8 cellular contexts compared by ENCODE assay signal in genomic region chrX:45771114-45771513, GRCh38.
DNase-seq lines count a peak whose midpoint lies in the region; ATAC-seq and TF ChIP-seq lines count a peak whose summit lies in the region.

No MANE protein-coding gene starts in this region.

- POLR2A ChIA-PET in IMR-90 (lab: Charles Lee; ENCODE audit: unreplicated experiment) = interaction anchor here (1.0 to 1.2 kb wide), 3 partner anchors 32 to 74 kb away, joined by 3 to 8 read pairs (median 7); no protein-coding TSS in a partner anchor

- peak; percentile 47 for DNase-seq in AG20443 (ENCODE audit: low spot score)
- DNase-seq in IMR-90 = peak; percentile 96
- DNase-seq in brain microvascular endothelial cell = peak; percentile 87
- DNase-seq in mesothelial cell of epicardium (ENCODE audit: low spot score in 2 of 2, unreplicated experiment in 2 of 2) = no peak
- no peak for DNase-seq in NCI-H187 treated with DMSO at 0.1 percent for 48 hours (lab: John Stamatoyannopoulos, UW)
- no peak for DNase-seq in germinal center (ENCODE audit: low spot score)

- peaks cover 6% of the 10 kb centered on the region; the same call in 1 of the 2 replicates for H3K4me1 ChIP-seq in IMR-90 (ENCODE audit: control insufficient read depth, insufficient read depth, low read length)

- no peak overlapping the region for H4K5ac ChIP-seq in IMR-90 (ENCODE audit: low read depth, low read length)

- no TSS peak for BruUV-seq in IMR-90 (replicated peaks; lab: Mats Ljungman, UMichigan)

- no peak overlapping the region for H2AFZ ChIP-seq in IMR-90 (replicated peaks; ENCODE audit: low read length, poor library complexity)

- H3K79me1 ChIP-seq in IMR-90 (ENCODE audit: low read depth in 1 of 2, low read length in 2 of 2) = no peaks in the 10 kb centered on the region

- no peaks in the 10 kb centered on the region for H3K36me3 Mint-ChIP-seq in mesothelial cell of epicardium

- H3K27me3 ChIP-seq in IMR-90 (ENCODE audit: control insufficient read depth, insufficient read depth, low read length) = no peaks in the 10 kb centered on the region
- no peaks in the 10 kb centered on the region for H3K27me3 ChIP-seq in brain microvascular endothelial cell (replicated peaks)

- H2BK15ac ChIP-seq in IMR-90 (ENCODE audit: low read depth, low read length) = no peak overlapping the region

- peaks cover 3% of the 10 kb centered on the region for H3K9me3 Mint-ChIP-seq in mesothelial cell of epicardium

- peak overlapping the region; percentile 75; the same call in 1 of the 2 replicates for H3K56ac ChIP-seq in IMR-90 (ENCODE audit: extremely low read depth, insufficient read depth, low read length)

- CTCF ChIA-PET in IMR-90 (lab: Yijun Ruan, JAX) = no interaction called here

- H4K8ac ChIP-seq in IMR-90 (ENCODE audit: low read depth in 2 of 2, low read length in 2 of 2) = peak overlapping the region in 1 of 2 experiments; percentile 54; a peak in 3 of 4 replicates

- peak overlapping the region; percentile 81; the same call in 1 of the 2 replicates for H3K23ac ChIP-seq in IMR-90 (ENCODE audit: low read depth, low read length)

- H3K4me1 Mint-ChIP-seq in mesothelial cell of epicardium = peaks cover 66% of the 10 kb centered on the region

- H2BK20ac ChIP-seq in IMR-90 (ENCODE audit: low read depth, low read length) = no peak overlapping the region

- H3K4ac ChIP-seq in IMR-90 (ENCODE audit: low read depth, low read length) = peak overlapping the region; percentile 85

- peak overlapping the region; percentile 53 for H2BK120ac ChIP-seq in IMR-90 (ENCODE audit: low read depth, low read length)

- no peak for TF ChIP-seq CTCF in IMR-90 (conservative IDR thresholded peaks at IDR 0.05; ENCODE audit: low read depth, low read length)
- no peak for TF ChIP-seq CTCF in brain microvascular endothelial cell (IDR thresholded peaks at IDR 0.05; ENCODE audit: low read depth, low read length, missing control alignments)
- TF ChIP-seq CTCF in mesothelial cell of epicardium (IDR thresholded peaks at IDR 0.05; ENCODE audit: unreplicated experiment) = no peak

- ATAC-seq in IMR-90 (ENCODE audit: low read depth) (peak; percentile 64), HG03280 (IDR thresholded peaks at IDR 0.05; ENCODE audit: unreplicated experiment) (no peak), HG03045 (IDR thresholded peaks at IDR 0.05; ENCODE audit: unreplicated experiment) (no peak)

- no peak overlapping the region; the same call in 1 of the 2 replicates for H2AK5ac ChIP-seq in IMR-90 (ENCODE audit: low read depth, low read length)

- H3K14ac ChIP-seq in IMR-90 (replicated peaks; ENCODE audit: low read depth, low read length) = peak overlapping the region; percentile 89

- H3K9ac ChIP-seq in IMR-90 (ENCODE audit: low read depth, low read length) = peak overlapping the region; percentile 85

- no peaks in the 10 kb centered on the region for H3K9me1 ChIP-seq in IMR-90 (ENCODE audit: insufficient read depth, low read length)

- H3K18ac ChIP-seq in IMR-90 (ENCODE audit: low read depth, low read length) = peak overlapping the region; percentile 57; the same call in 1 of the 2 replicates

- H3K27ac Mint-ChIP-seq in mesothelial cell of epicardium = peak overlapping the region; percentile 57

- intact Hi-C loops in IMR-90 (cut with micrococcal nuclease) = loop anchor here (1.0 to 10.0 kb wide), 4 partner anchors 37 to 604 kb away; no protein-coding TSS in a partner anchor

- WGBS in IMR-90 (ENCODE audit: extremely low coverage in 2 of 2, insufficient read length in 1 of 2), 2 experiments = no CpG with 5 or more reads among the region's 6 CpGs

- H2BK5ac ChIP-seq in IMR-90 (ENCODE audit: low read depth, low read length, poor library complexity, severe bottlenecking) = peak overlapping the region; percentile 87

- no peak for TF ChIP-seq RAD21 in IMR-90 (IDR thresholded peaks at IDR 0.05; ENCODE audit: low read length)

- peak overlapping the region; percentile 68 for H3K4me3 ChIP-seq in IMR-90 (ENCODE audit: insufficient read depth, low read depth, low read length)
- peak overlapping the region; percentile 70 for H3K4me3 ChIP-seq in brain microvascular endothelial cell (ENCODE audit: low read depth, low read length)

- peak overlapping the region; percentile 49 for H3K4me3 Mint-ChIP-seq in mesothelial cell of epicardium

- in situ Hi-C loops in IMR-90 (cut with MboI; ENCODE audit: low sequenced_read_pairs) (no loop called here), brain microvascular endothelial cell (cut with HindIII; ENCODE audit: low pct_ligation_motif_present, low sequenced_read_pairs) (loop anchor here (25.0 kb wide), 1 partner anchor 259 kb away; no protein-coding TSS in a partner anchor)

- no peaks in the 10 kb centered on the region for H3K9me3 ChIP-seq in IMR-90 (ENCODE audit: control insufficient read depth, insufficient read depth, low read length)

- peak overlapping the region; percentile 91 for H3K4me2 ChIP-seq in IMR-90 (ENCODE audit: low read depth, low read length)

- H4K20me1 ChIP-seq in IMR-90 (ENCODE audit: insufficient read depth, low read length) = peaks cover 2% of the 10 kb centered on the region; the same call in 1 of the 2 replicates

- H4K91ac ChIP-seq in IMR-90 (ENCODE audit: insufficient read depth, low read depth, low read length) = peak overlapping the region; percentile 40; the same call in 1 of the 2 replicates

- peak; percentile 95 for TF ChIP-seq POLR2A in IMR-90 (IDR thresholded peaks at IDR 0.05; ENCODE audit: low read depth, low read length)

- H3K27ac ChIP-seq in IMR-90 (ENCODE audit: insufficient read depth, low read length) (peak overlapping the region; percentile 81), brain microvascular endothelial cell (peak overlapping the region; percentile 91)

- dilution Hi-C loops in IMR-90 (cut with HindIII; ENCODE audit: low sequenced_read_pairs, unreplicated experiment) = no loop called here

- no peak overlapping the region for H2AK9ac ChIP-seq in IMR-90 (replicated peaks; ENCODE audit: low read depth, low read length, poor library complexity)

- H3K36me3 ChIP-seq in IMR-90 (ENCODE audit: control insufficient read depth, insufficient read depth, low read length) (no peaks in the 10 kb centered on the region; the same call in 1 of the 2 replicates), brain microvascular endothelial cell (replicated peaks) (peaks cover 10% of the 10 kb centered on the region)

- H3K27me3 Mint-ChIP-seq in mesothelial cell of epicardium (ENCODE audit: low read depth) = no peaks in the 10 kb centered on the region

TF ChIP-seq in IMR-90, 13 proteins besides CTCF, POLR2A, EP300 and RAD21:
- TF ChIP-seq NFE2L2 (IDR thresholded peaks at IDR 0.05; ENCODE audit: low read depth, low read length) = no peak
- peak; percentile 84 for TF ChIP-seq FOS (IDR thresholded peaks at IDR 0.05; ENCODE audit: low read depth, low read length)
- no peak for TF ChIP-seq USF2 (IDR thresholded peaks at IDR 0.05; ENCODE audit: low read depth, low read length)
- no peak for TF ChIP-seq ELK1 (IDR thresholded peaks at IDR 0.05; ENCODE audit: borderline replicate concordance, low read depth, low read length)
- no peak for TF ChIP-seq RCOR1 (IDR thresholded peaks at IDR 0.05; ENCODE audit: insufficient replicate concordance, low read length)
- TF ChIP-seq RFX5 (IDR thresholded peaks at IDR 0.05; ENCODE audit: low read depth, low read length) = no peak
- no peak for TF ChIP-seq MAZ (IDR thresholded peaks at IDR 0.05; ENCODE audit: borderline replicate concordance, low read depth, low read length)
- TF ChIP-seq MXI1 (IDR thresholded peaks at IDR 0.05; ENCODE audit: borderline replicate concordance, low read depth, low read length) = peak; percentile 82
- TF ChIP-seq CEBPB (IDR thresholded peaks at IDR 0.05; ENCODE audit: low read depth, low read length) = no peak
- peak; percentile 41; the same call in 1 of the 2 replicates for TF ChIP-seq BHLHE40 (IDR thresholded peaks at IDR 0.05; ENCODE audit: low read depth, low read length)
- no peak for TF ChIP-seq MAFK (IDR thresholded peaks at IDR 0.05; ENCODE audit: low read depth, low read length)
- no peak for TF ChIP-seq CHD1 (IDR thresholded peaks at IDR 0.05; ENCODE audit: low read depth, low read length)
- no peak for TF ChIP-seq SMC3 (IDR thresholded peaks at IDR 0.05; ENCODE audit: low read depth, low read length)

Comparison
In these comparisons a context has a peak if more than half of its experiments do, and no peak if none do; other contexts are left out.
1. DNase-seq: peak in AG20443 (single experiment), IMR-90 (single experiment) and brain microvascular endothelial cell (single experiment); none in mesothelial cell of epicardium (0 of 2), NCI-H187 treated with DMSO at 0.1 percent for 48 hours (single experiment) and germinal center (single experiment).